ENCODE assay signal across 11 cellular contexts in the genomic region with DNA sequence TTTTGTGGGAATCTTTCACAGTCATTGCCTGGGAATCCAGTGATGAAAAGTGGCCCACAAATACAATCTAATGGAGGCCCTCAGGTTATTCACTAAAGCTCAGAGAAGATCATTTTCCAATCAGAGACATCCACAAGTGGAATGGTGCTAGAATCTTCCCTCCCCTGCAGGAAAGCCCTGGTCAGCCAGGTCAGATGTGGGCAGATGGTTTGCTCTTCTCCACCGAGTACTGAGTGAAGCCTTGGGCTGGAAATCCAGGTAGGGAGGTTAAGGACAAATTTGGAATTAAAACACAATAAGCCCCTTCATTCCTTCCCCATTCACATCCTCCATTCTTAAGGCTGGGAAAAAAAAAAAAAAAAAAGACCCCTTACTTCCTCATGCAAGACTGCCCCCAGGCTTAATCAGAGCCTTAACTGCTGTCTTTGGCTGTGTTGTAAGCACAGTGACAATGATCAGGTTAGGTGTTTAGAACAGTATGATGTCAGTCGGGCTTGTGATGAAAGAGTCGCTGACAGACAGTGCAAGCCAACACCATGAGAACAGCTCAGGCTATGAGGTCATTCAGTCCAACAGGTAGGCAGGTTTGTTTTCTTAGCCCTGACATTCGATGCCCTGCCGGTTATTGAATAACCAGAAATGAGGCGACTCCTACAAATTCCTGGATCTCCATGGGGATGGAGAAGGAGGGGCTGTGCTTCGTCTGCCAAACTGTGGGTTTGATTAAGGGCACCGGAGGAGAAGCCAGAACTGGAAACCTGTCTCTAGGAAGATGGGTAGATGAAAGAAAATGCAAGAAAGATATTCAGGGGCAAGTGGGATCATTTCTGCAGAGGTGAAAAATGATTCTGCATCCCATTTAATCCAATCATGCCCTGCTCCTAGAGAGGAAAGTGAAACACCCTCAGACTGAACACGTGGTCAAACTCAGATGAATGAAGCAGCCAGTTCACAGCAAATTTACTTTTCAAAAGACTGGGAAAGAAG. TPM values are rescaled to one million over a fixed set of nuclear protein-coding genes. Genes with fewer than 3 reads are reported as not detected.
DNase-seq lines count a peak whose midpoint lies in the region; ATAC-seq, FAIRE-seq and TF ChIP-seq lines count a peak whose summit lies in the region.
"Had no signal": no experiment of that assay in that cellular context is flagged by ENCODE, and none has a peak within 500 bp of the region (broad histone marks: within the 10 kb centered on the region; RNA-seq: fewer than 3 reads in every experiment).

No MANE protein-coding gene starts in this region.

- FAIRE-seq in A549 (lab: Jason Lieb, UNC) (peak; percentile 84), HepG2 (lab: Jason Lieb, UNC) (peak; percentile 91)
- FAIRE-seq: GM12878 had no signal

- no peak overlapping the region for H2AFZ ChIP-seq in HepG2 (ENCODE audit: low read length)

- H3K4me2 ChIP-seq in A549 = peak overlapping the region; percentile 71
- peak overlapping the region; percentile 60 for H3K4me2 ChIP-seq in HepG2 (ENCODE audit: low read depth, low read length)

- peak; percentile 93 to 98 for ATAC-seq in A549
- peak; percentile 96 for ATAC-seq in RWPE2 (ENCODE audit: low read depth)
- ATAC-seq in HepG2 = peak; percentile 96
- ATAC-seq in HG03196 (IDR thresholded peaks at IDR 0.05; ENCODE audit: unreplicated experiment) = no peak
- ATAC-seq: gastrocnemius medialis, GM12878 had no signal

- in situ Hi-C loops in HepG2 (cut with HindIII; ENCODE audit: extremely low pct_ligation_motif_present, low pct_unique_long_range_greater_than_20kb) (no loop called here), GM13977 (cut with MboI; ENCODE audit: low pct_unique_long_range_greater_than_20kb, low sequenced_read_pairs, unreplicated experiment) (no loop called here)

- TF ChIP-seq CTCF in A549 (IDR thresholded peaks at IDR 0.05) (no peak), RWPE2 (IDR thresholded peaks at IDR 0.05; ENCODE audit: poor library complexity, severe bottlenecking) (no peak), HepG2 (CRISPR knock-in tag; IDR thresholded peaks at IDR 0.05) (no peak), GM13977 (IDR thresholded peaks at IDR 0.05; ENCODE audit: extremely low read depth, insufficient read depth, missing control alignments) (no peak)

- DNase-seq in A549 (ENCODE audit: low read depth in 1 of 2, low spot score in 1 of 2) (peak; percentile 81 to 97), M059J (ENCODE audit: low read depth) (peak; percentile 37), RWPE2 (ENCODE audit: low spot score) (peak; percentile 83), HepG2 (ENCODE audit: low spot score) (peak; percentile 98), NCI-H2227 (lab: John Stamatoyannopoulos, UW; ENCODE audit: unreplicated experiment) (no peak), dermis blood vessel endothelial cell (no peak), GM13977 (ENCODE audit: low spot score) (no peak)
- DNase-seq: gastrocnemius medialis, OCI-M1 had no signal

- POLR2A ChIA-PET in A549 (lab: Yijun Ruan, JAX) = interaction anchor here (0.7 to 1.8 kb wide), 2 partner anchors 18 to 24 kb away, joined by 5 to 11 read pairs; a partner anchor contains a TSS
- POLR2A ChIA-PET in HepG2 (lab: Yijun Ruan, JAX) = interaction anchor here (1.0 to 3.0 kb wide), 6 partner anchors 11 to 41 kb away, joined by 3 to 39 read pairs (median 14); a partner anchor contains a TSS

- intact Hi-C loops in HepG2 (cut with micrococcal nuclease; ENCODE audit: unreplicated experiment) = no loop called here

- no peak overlapping the region for H3K4me3 ChIP-seq in A549
- H3K4me3 ChIP-seq in RWPE2 (ENCODE audit: severe bottlenecking) = no peak overlapping the region
- peak overlapping the region in 1 of 3 experiments; percentile 13; a peak in 2 of 6 replicates for H3K4me3 ChIP-seq in HepG2 (replicated peaks in 1 of 3; ENCODE audit: insufficient read depth in 1 of 3, low read depth in 2 of 3, low read length in 3 of 3)
- H3K4me3 ChIP-seq: gastrocnemius medialis, GM12878 had no signal

- no peaks in the 10 kb centered on the region for H4K20me1 ChIP-seq in HepG2 (ENCODE audit: insufficient read depth, low read length)

- peak overlapping the region; percentile 43 for H3K9ac ChIP-seq in HepG2 (ENCODE audit: insufficient read depth, low read depth, low read length)

- no peaks in the 10 kb centered on the region for H3K79me2 ChIP-seq in HepG2 (ENCODE audit: insufficient read depth, low read length)

- TF ChIP-seq RAD21 in A549 (conservative IDR thresholded peaks at IDR 0.05 in 1 of 2, IDR thresholded peaks at IDR 0.05 in 1 of 2) (no peak; a peak in 1 of 5 replicates), HepG2 (CRISPR knock-in tag; IDR thresholded peaks at IDR 0.05) (no peak)

- H3K27ac ChIP-seq in A549 (peak overlapping the region; percentile 90 to 92), RWPE2 (ENCODE audit: poor library complexity, severe bottlenecking) (peak overlapping the region; percentile 7), HepG2 (ENCODE audit: extremely low read length, insufficient read depth, low read length) (peak overlapping the region; percentile 58)
- H3K27ac ChIP-seq: gastrocnemius medialis had no signal

- H3K27me3 ChIP-seq in RWPE2 (ENCODE audit: insufficient read depth, poor library complexity, severe bottlenecking) (no peaks in the 10 kb centered on the region), HepG2 (ENCODE audit: control insufficient read depth in 1 of 2, insufficient read depth in 2 of 2, low read length in 2 of 2) (no peaks in the 10 kb centered on the region)
- H3K27me3 ChIP-seq: gastrocnemius medialis had no signal

- TF ChIP-seq EP300 in A549 (IDR thresholded peaks at IDR 0.05) (peak; percentile 75 to 79; a peak in 3 of 5 replicates), HepG2 (IDR thresholded peaks at IDR 0.05; ENCODE audit: low read depth in 2 of 2, low read length in 2 of 2) (peak in 1 of 2 experiments; percentile 61; a peak in 2 of 4 replicates), HepG2 (CRISPR knock-in tag; IDR thresholded peaks at IDR 0.05; ENCODE audit: borderline replicate concordance) (no peak)

- H3K9me3 ChIP-seq in A549 (no peaks in the 10 kb centered on the region), RWPE2 (ENCODE audit: severe bottlenecking) (no peaks in the 10 kb centered on the region), HepG2 (ENCODE audit: low read length) (no peaks in the 10 kb centered on the region)
- H3K9me3 ChIP-seq: gastrocnemius medialis had no signal

- TF ChIP-seq POLR2A in A549 (IDR thresholded peaks at IDR 0.05; ENCODE audit: low read length) = no peak
- no peak for TF ChIP-seq POLR2A in HepG2 (IDR thresholded peaks at IDR 0.05; ENCODE audit: insufficient read depth in 1 of 2, low read depth in 2 of 2, low read length in 2 of 2)

- CTCF ChIA-PET in A549 (lab: Yijun Ruan, JAX) (interaction anchor here (0.8 to 1.6 kb wide), 3 partner anchors 37 to 430 kb away, joined by 3 to 5 read pairs (median 3); no protein-coding TSS in a partner anchor), HepG2 (lab: Yijun Ruan, JAX; ENCODE audit: low intra/inter-chr PET ratio, low total read pairs) (no interaction called here)

- no peaks in the 10 kb centered on the region for H3K36me3 ChIP-seq in RWPE2 (ENCODE audit: low read depth)
- no peaks in the 10 kb centered on the region for H3K36me3 ChIP-seq in HepG2 (replicated peaks in 1 of 2; ENCODE audit: control insufficient read depth in 1 of 2, insufficient read depth in 2 of 2, low read length in 2 of 2)
- H3K36me3 ChIP-seq: gastrocnemius medialis had no signal

- BruUV-seq in HepG2 (replicated peaks; lab: Mats Ljungman, UMichigan) = TSS peak; percentile 92

- WGBS in A549 (ENCODE audit: missing lambda C conversion rate) = 6% methylated on average over 9 of the region's 9 CpGs
- 0% methylated on average over 9 of the region's 9 CpGs for WGBS in HepG2 (ENCODE audit: low lambda C conversion rate)

- H3K4me1 ChIP-seq in A549 = peaks cover 41% of the 10 kb centered on the region
- H3K4me1 ChIP-seq in RWPE2 (ENCODE audit: insufficient read depth, poor library complexity, severe bottlenecking) = peaks cover 9% of the 10 kb centered on the region
- peaks cover 69% of the 10 kb centered on the region for H3K4me1 ChIP-seq in HepG2 (ENCODE audit: insufficient read depth, low read length)
- H3K4me1 ChIP-seq: gastrocnemius medialis had no signal

RNA-seq across cellular contexts. Expression of a gene that starts 23.5 kb away (rescaled TPM):
- polyA plus RNA-seq in A549 (2011; rRNA removed) (34.5 and 66.6 TPM in 2 replicates), A549 (2017; fragmentation: RNase III; extraction: RNeasy Plus Mini Kit Qiagen cat#74134 plus additional on column Dnase treatment) (6.1 to 8.5 TPM (median 8.3 TPM) in 3 replicates), HepG2 (2011; rRNA removed) (15.4 and 16.6 TPM in 2 replicates)
- polyA plus RNA-seq in A549 (2012; cell fraction: cytosol; rRNA removed) = 65.0 and 95.5 TPM in 2 replicates
- polyA plus RNA-seq in A549 (2012; cell fraction: nucleus; rRNA removed) = 226 and 239 TPM in 2 replicates
- polyA minus RNA-seq in A549 (2011; rRNA and poly(A)+ RNA removed) = 34.8 and 42.3 TPM in 2 replicates
- total RNA-seq in M059J (2014; rRNA removed; shearing (Covaris generic)) = 24.7 and 31.4 TPM in 2 replicates
- total RNA-seq in HepG2 (2016; rRNA removed; fragmentation: Illumina TruSeq; extraction: Trizol) (15.0 and 19.8 TPM in 2 replicates), dermis blood vessel endothelial cell (45.8 and 91.0 TPM in 2 replicates)
- total RNA-seq in HepG2 (2016; cell fraction: cytosol; rRNA removed; fragmentation: Illumina TruSeq; extraction: Trizol; ENCODE audit: low read depth) = 16.2 and 16.8 TPM in 2 replicates
- total RNA-seq in HepG2 (2016; cell fraction: insoluble cytoplasmic fraction; rRNA removed; fragmentation: Illumina TruSeq; extraction: Trizol) = 14.9 and 18.9 TPM in 2 replicates
- total RNA-seq in HepG2 (2016; cell fraction: membrane; rRNA removed; fragmentation: Illumina TruSeq; extraction: Trizol) = 17.2 and 18.1 TPM in 2 replicates
- total RNA-seq in HepG2 (2016; cell fraction: nucleus; rRNA removed; fragmentation: Illumina TruSeq; extraction: Trizol) = 20.8 and 25.5 TPM in 2 replicates
- 13.8 and 15.8 TPM in 2 replicates for polyA plus RNA-seq in HepG2 (2011; cell fraction: cytosol; rRNA removed)
- polyA plus RNA-seq in HepG2 (2011; cell fraction: nucleus; rRNA removed) = 27.8 and 33.4 TPM in 2 replicates
- 20.4 and 25.8 TPM in 2 replicates for polyA plus RNA-seq in HepG2 (2012)
- polyA plus RNA-seq in HepG2 (2016; cell fraction: cytosol; fragmentation: Illumina TruSeq; extraction: Trizol; ENCODE audit: low read depth) = 3.5 and 4.3 TPM in 2 replicates
- polyA plus RNA-seq in HepG2 (2016; cell fraction: insoluble cytoplasmic fraction; fragmentation: Illumina TruSeq; extraction: Trizol; ENCODE audit: low read depth) = 14.5 and 15.2 TPM in 2 replicates
- polyA plus RNA-seq in HepG2 (2016; cell fraction: membrane; fragmentation: Illumina TruSeq; extraction: Trizol; ENCODE audit: low read depth) = 4.3 and 4.5 TPM in 2 replicates
- 31.4 and 34.9 TPM in 2 replicates for polyA plus RNA-seq in HepG2 (2016; cell fraction: nucleus; fragmentation: Illumina TruSeq; extraction: Trizol; ENCODE audit: insufficient read depth, low read depth)
- polyA minus RNA-seq in HepG2 (2011; rRNA and poly(A)+ RNA removed; ENCODE audit: low replicate concordance) = 4.8 and 36.7 TPM in 2 replicates
- polyA minus RNA-seq in HepG2 (2011; cell fraction: cytosol; rRNA and poly(A)+ RNA removed) = 37.8 and 44.8 TPM in 2 replicates
- polyA minus RNA-seq in HepG2 (2011; cell fraction: nucleus; rRNA and poly(A)+ RNA removed) = 45.6 and 54.7 TPM in 2 replicates

Comparison
In these comparisons a context has a peak if more than half of its experiments do, and no peak if none do; other contexts are left out.
1. DNase-seq: peak in A549 (2 of 2), M059J (single experiment), RWPE2 (single experiment) and HepG2 (single experiment); none in NCI-H2227 (single experiment), dermis blood vessel endothelial cell (single experiment) and GM13977 (single experiment).
2. H3K27ac ChIP-seq: peak in every context shown above with its lines; median percentile 91 in A549; 58 in HepG2; 7 in RWPE2.